ENCODE assay signal across 9 cellular contexts in the genomic region with DNA sequence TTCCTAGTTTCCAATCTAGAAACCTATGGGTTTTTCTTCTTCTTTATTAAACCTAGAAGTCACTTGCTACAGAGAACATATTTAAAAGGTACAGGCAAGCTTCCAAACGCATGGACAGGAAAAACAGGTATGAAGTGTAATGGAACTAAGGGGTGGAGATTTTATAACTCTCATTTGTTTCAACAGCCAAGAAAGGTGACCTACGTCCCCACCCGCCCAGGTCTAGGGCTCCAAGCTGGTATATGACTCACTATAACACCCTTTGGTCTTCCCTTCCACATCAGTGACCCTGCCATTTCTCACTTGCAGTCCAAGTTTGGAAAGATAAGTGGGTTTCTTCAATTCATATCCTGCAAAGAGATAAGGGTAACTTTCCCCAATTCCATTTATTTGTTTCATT. TPM values are rescaled to one million over a fixed set of nuclear protein-coding genes. Genes with fewer than 3 reads are reported as not detected.
DNase-seq lines count a peak whose midpoint lies in the region; ATAC-seq, FAIRE-seq and TF ChIP-seq lines count a peak whose summit lies in the region.
"Had no signal": no experiment of that assay in that cellular context is flagged by ENCODE, and none has a peak within 500 bp of the region (broad histone marks: within the 10 kb centered on the region; RNA-seq: fewer than 3 reads in every experiment).

No MANE protein-coding gene starts in this region.

- H3K4ac ChIP-seq in mesenchymal stem cell (ENCODE audit: low read depth in 1 of 2, low read length in 2 of 2): no peak overlapping the region

- H3K4me1 Mint-ChIP-seq in activated CD4-positive, alpha-beta T cell treated with anti-CD3 and anti-CD28 coated beads for 36 hours: peaks cover 14% of the 10 kb centered on the region
- H3K4me1 Mint-ChIP-seq in CD4-positive, alpha-beta memory T cell: peaks cover 6 to 9% (median 8%) of the 10 kb centered on the region in 4 donors

- no peaks in the 10 kb centered on the region for H3K9me1 ChIP-seq in K562 (ENCODE audit: control insufficient read depth, insufficient read depth, low read length)

- H3K4me3 ChIP-seq in A549 (no peak overlapping the region), HUES48 (ENCODE audit: low read depth, low read length) (no peak overlapping the region), K562 (no peak overlapping the region), mesenchymal stem cell (ENCODE audit: insufficient read depth in 1 of 2, low read depth in 1 of 2, low read length in 2 of 2) (no peak overlapping the region)
- no peak overlapping the region for H3K4me3 ChIP-seq in CD4-positive, alpha-beta memory T cell (ENCODE audit: low read length in 2 of 2)

- H3K4me1 ChIP-seq in A549 (peaks cover 24% of the 10 kb centered on the region), HUES48 (ENCODE audit: control insufficient read depth, insufficient read depth, low read length) (peaks cover 28% of the 10 kb centered on the region), K562 (replicated peaks in 1 of 2; ENCODE audit: control insufficient read depth in 2 of 2, insufficient read depth in 2 of 2, low read length in 2 of 2) (peaks cover 14 to 20% of the 10 kb centered on the region in 2 experiments; a peak in 3 of 5 replicates), mesenchymal stem cell (ENCODE audit: control insufficient read depth, insufficient read depth, low read depth, low read length) (peaks cover 11% of the 10 kb centered on the region)
- no peaks in the 10 kb centered on the region for H3K4me1 ChIP-seq in CD4-positive, alpha-beta memory T cell (ENCODE audit: insufficient read depth, low read length)

- no peak overlapping the region for H3K18ac ChIP-seq in mesenchymal stem cell (ENCODE audit: low read depth in 1 of 2, low read length in 2 of 2)

- no peak overlapping the region for H3K27ac Mint-ChIP-seq in activated CD4-positive, alpha-beta T cell treated with anti-CD3 and anti-CD28 coated beads for 36 hours
- no peak overlapping the region for H3K27ac Mint-ChIP-seq in CD4-positive, alpha-beta memory T cell

- H2AFZ ChIP-seq in K562 (ENCODE audit: low read depth, low read length): peak overlapping the region; percentile 75
- no peak overlapping the region for H2AFZ ChIP-seq in mesenchymal stem cell (ENCODE audit: low read depth, low read length)

- DNase-seq in A549 (ENCODE audit: low read depth in 1 of 2, low spot score in 1 of 2): no peak
- peak; percentile 44 to 74 (median 59) for DNase-seq in K562 (ENCODE audit: extremely low read depth in 1 of 4, low spot score in 3 of 4)
- no peak for DNase-seq in mesenchymal stem cell
- no peak for DNase-seq in activated CD4-positive, alpha-beta T cell treated with anti-CD3 and anti-CD28 coated beads for 36 hours
- DNase-seq in NCI-H524 treated with DMSO at 0.1 percent for 48 hours (lab: John Stamatoyannopoulos, UW): no peak
- no peak for DNase-seq in CD4-positive, alpha-beta memory T cell
- DNase-seq in cerebellar nuclear complex (lab: John Stamatoyannopoulos, UW): no peak

- TF ChIP-seq CTCF in A549 (IDR thresholded peaks at IDR 0.05) (no peak), K562 (IDR thresholded peaks at IDR 0.05 in 2 of 3, conservative IDR thresholded peaks at IDR 0.05 in 1 of 3; ENCODE audit: insufficient read depth in 2 of 3, low read depth in 1 of 3, low read length in 3 of 3) (no peak)

- TF ChIP-seq EP300 in A549 (IDR thresholded peaks at IDR 0.05): no peak
- no peak for TF ChIP-seq EP300 in K562 (IDR thresholded peaks at IDR 0.05; ENCODE audit: low read length)

- H3K36me3 ChIP-seq in HUES48 (ENCODE audit: control insufficient read depth, insufficient read depth, low read length) (no peaks in the 10 kb centered on the region), K562 (ENCODE audit: control insufficient read depth, insufficient read depth, low read length) (no peaks in the 10 kb centered on the region), mesenchymal stem cell (ENCODE audit: control insufficient read depth in 1 of 2, insufficient read depth in 2 of 2, low read depth in 1 of 2, low read length in 2 of 2) (no peaks in the 10 kb centered on the region)
- H3K36me3 ChIP-seq in CD4-positive, alpha-beta memory T cell (ENCODE audit: insufficient read depth, low read length): no peaks in the 10 kb centered on the region

- no peak overlapping the region for H2BK120ac ChIP-seq in mesenchymal stem cell (ENCODE audit: low read depth, low read length)

- H3K9me3 ChIP-seq in A549: no peaks in the 10 kb centered on the region
- no peaks in the 10 kb centered on the region for H3K9me3 ChIP-seq in HUES48 (ENCODE audit: control insufficient read depth, insufficient read depth, low read length)
- H3K9me3 ChIP-seq in K562 (replicated peaks; ENCODE audit: control insufficient read depth, insufficient read depth, low read depth, low read length): 0 out of 2 replicates have a peak, but pooled peaks cover 2% of the 10 kb centered on the region
- H3K9me3 ChIP-seq in mesenchymal stem cell (ENCODE audit: control insufficient read depth, low read length): no peaks in the 10 kb centered on the region
- no peaks in the 10 kb centered on the region for H3K9me3 ChIP-seq in CD4-positive, alpha-beta memory T cell (ENCODE audit: control insufficient read depth in 1 of 2, low read length in 2 of 2)

- no peak overlapping the region for H4K8ac ChIP-seq in mesenchymal stem cell (ENCODE audit: low read length)

- no peak overlapping the region for H2BK15ac ChIP-seq in mesenchymal stem cell (ENCODE audit: low read depth, poor library complexity, severe bottlenecking)

- TF ChIP-seq POLR2A in A549 (IDR thresholded peaks at IDR 0.05; ENCODE audit: low read length): no peak
- no peak for TF ChIP-seq POLR2A in K562 (conservative IDR thresholded peaks at IDR 0.05)

- intact Hi-C loops in K562 (cut with micrococcal nuclease): loop anchor here (1.0 to 5.0 kb wide), 2 partner anchors 59 to 206 kb away; a partner anchor contains a TSS
- intact Hi-C loops in activated CD4-positive, alpha-beta T cell treated with anti-CD3 and anti-CD28 coated beads for 36 hours (cut with DNase I, micrococcal nuclease): loop anchor here in 1 of 2 experiments (5.0 kb wide), 1 partner anchor 96 kb away; no protein-coding TSS in a partner anchor
- intact Hi-C loops in CD4-positive, alpha-beta memory T cell (cut with micrococcal nuclease): loop anchor here (5.0 kb wide), 2 partner anchors 61 to 206 kb away; a partner anchor contains a TSS

- FAIRE-seq in A549 (lab: Jason Lieb, UNC): no peak
- FAIRE-seq in K562 (lab: Jason Lieb, UNC): peak; percentile 56

- BruUV-seq in K562 (replicated peaks; lab: Mats Ljungman, UMichigan): no TSS peak

- TF ChIP-seq RAD21 in A549 (conservative IDR thresholded peaks at IDR 0.05 in 1 of 2, IDR thresholded peaks at IDR 0.05 in 1 of 2) (no peak), K562 (CRISPR knock-in tag; conservative IDR thresholded peaks at IDR 0.05 in 1 of 2, IDR thresholded peaks at IDR 0.05 in 1 of 2) (no peak)

- H4K20me1 ChIP-seq in K562 (replicated peaks; ENCODE audit: control insufficient read depth, insufficient read depth, low read length): no peaks in the 10 kb centered on the region

- H3K9me3 Mint-ChIP-seq in activated CD4-positive, alpha-beta T cell treated with anti-CD3 and anti-CD28 coated beads for 36 hours (ENCODE audit: low read depth): no peaks in the 10 kb centered on the region
- H3K9me3 Mint-ChIP-seq in CD4-positive, alpha-beta memory T cell: no peaks in the 10 kb centered on the region
- H3K9me3 Mint-ChIP-seq: activated naive CD8-positive, alpha-beta T cell treated with anti-CD3 and anti-CD28 coated beads for 36 hours had no signal

- ATAC-seq in A549: peak; percentile 19 to 77; a peak in 3 of 6 replicates
- peak; percentile 87 for ATAC-seq in K562
- no peak for ATAC-seq in activated CD4-positive, alpha-beta T cell treated with anti-CD3 and anti-CD28 coated beads for 36 hours

- no peaks in the 10 kb centered on the region for H3K79me1 ChIP-seq in mesenchymal stem cell (replicated peaks; ENCODE audit: low read length, poor library complexity, severe bottlenecking)

- H3K79me2 ChIP-seq in K562 (ENCODE audit: control insufficient read depth, insufficient read depth, low read length): no peaks in the 10 kb centered on the region

- peak overlapping the region; percentile 44 to 67; a peak in 5 of 6 replicates for H3K27ac ChIP-seq in A549
- peak overlapping the region; percentile 57 for H3K27ac ChIP-seq in HUES48 (ENCODE audit: low read depth, low read length)
- peak overlapping the region; percentile 60 for H3K27ac ChIP-seq in K562 (ENCODE audit: extremely low read depth, low read depth, low read length)
- peak overlapping the region; percentile 26 for H3K27ac ChIP-seq in mesenchymal stem cell (ENCODE audit: low read length, poor library complexity, severe bottlenecking)
- H3K27ac ChIP-seq in CD4-positive, alpha-beta memory T cell (ENCODE audit: low read depth, low read length): no peak overlapping the region

- no peaks in the 10 kb centered on the region for H3K36me3 Mint-ChIP-seq in activated CD4-positive, alpha-beta T cell treated with anti-CD3 and anti-CD28 coated beads for 36 hours (ENCODE audit: low read depth)
- H3K36me3 Mint-ChIP-seq in CD4-positive, alpha-beta memory T cell: no peaks in the 10 kb centered on the region
- H3K36me3 Mint-ChIP-seq: activated naive CD8-positive, alpha-beta T cell treated with anti-CD3 and anti-CD28 coated beads for 36 hours had no signal

- in situ Hi-C loops in K562 (cut with MboI): no loop called here

- H3K27me3 Mint-ChIP-seq in activated CD4-positive, alpha-beta T cell treated with anti-CD3 and anti-CD28 coated beads for 36 hours: peaks cover 2% of the 10 kb centered on the region
- peaks cover 3 to 10% of the 10 kb centered on the region in 2 donors for H3K27me3 Mint-ChIP-seq in CD4-positive, alpha-beta memory T cell
- H3K27me3 Mint-ChIP-seq: activated naive CD8-positive, alpha-beta T cell treated with anti-CD3 and anti-CD28 coated beads for 36 hours had no signal

- H3K23ac ChIP-seq in mesenchymal stem cell (ENCODE audit: low read length in 2 of 2): no peak overlapping the region

- no peak overlapping the region for H3K4me3 Mint-ChIP-seq in activated CD4-positive, alpha-beta T cell treated with anti-CD3 and anti-CD28 coated beads for 36 hours
- peak overlapping the region in 1 of 8 donors; percentile 3 for H3K4me3 Mint-ChIP-seq in CD4-positive, alpha-beta memory T cell

- H2BK5ac ChIP-seq in mesenchymal stem cell (ENCODE audit: low read depth, low read length, poor library complexity, severe bottlenecking): no peak overlapping the region

- POLR2A ChIA-PET in A549 (lab: Yijun Ruan, JAX) (interaction anchor here (0.9 to 1.2 kb wide), 2 partner anchors 28 to 59 kb away, joined by 3 read pairs; a partner anchor contains a TSS), K562 (lab: Yijun Ruan, JAX) (interaction anchor here (1.0 to 1.5 kb wide), 2 partner anchors 15 to 28 kb away, joined by 5 to 6 read pairs; a partner anchor contains a TSS)
- POLR2A ChIA-PET in activated CD4-positive, alpha-beta T cell treated with anti-CD3 and anti-CD28 coated beads for 36 hours (lab: Charles Lee): no interaction called here
- POLR2A ChIA-PET in CD4-positive, alpha-beta memory T cell (lab: Charles Lee; ENCODE audit: partially characterized antibody): interaction anchor here (2.2 kb wide), 1 partner anchor 28 kb away, joined by 9 read pairs; a partner anchor contains a TSS

- H3K14ac ChIP-seq in mesenchymal stem cell (ENCODE audit: low read length in 2 of 2): no peak overlapping the region

- H3K9ac ChIP-seq in HUES48 (ENCODE audit: low read depth, low read length) (no peak overlapping the region), K562 (ENCODE audit: insufficient read depth in 1 of 2, low read depth in 2 of 2, low read length in 2 of 2) (peak overlapping the region in 1 of 2 experiments; percentile 36; a peak in 2 of 4 replicates), mesenchymal stem cell (ENCODE audit: low read length) (no peak overlapping the region)

- H3K27me3 ChIP-seq in HUES48 (ENCODE audit: control insufficient read depth, insufficient read depth, low read length): no peaks in the 10 kb centered on the region
- no peaks in the 10 kb centered on the region for H3K27me3 ChIP-seq in K562 (ENCODE audit: control insufficient read depth in 2 of 2, insufficient read depth in 2 of 2, low read length in 2 of 2)
- H3K27me3 ChIP-seq in mesenchymal stem cell (ENCODE audit: control insufficient read depth in 1 of 2, insufficient read depth in 1 of 2, low read length in 2 of 2): peaks cover 0 to 21% of the 10 kb centered on the region in 2 experiments
- H3K27me3 ChIP-seq in CD4-positive, alpha-beta memory T cell (ENCODE audit: insufficient read depth, low read length): no peaks in the 10 kb centered on the region

- peak overlapping the region; percentile 48 for H3K4me2 ChIP-seq in A549
- H3K4me2 ChIP-seq in K562 (ENCODE audit: insufficient read depth, low read length): peak overlapping the region; percentile 70
- no peak overlapping the region for H3K4me2 ChIP-seq in mesenchymal stem cell (ENCODE audit: low read length, poor library complexity, severe bottlenecking)

- H2BK12ac ChIP-seq in mesenchymal stem cell (ENCODE audit: low read length in 2 of 2): no peak overlapping the region

- no peak overlapping the region for H2AK5ac ChIP-seq in mesenchymal stem cell (ENCODE audit: low read length, severe bottlenecking)

- WGBS in A549 (ENCODE audit: missing lambda C conversion rate): 35% methylated on average over 3 of the region's 3 CpGs
- WGBS in K562 (ENCODE audit: insufficient coverage, low coverage, missing lambda C conversion rate): 0% methylated on average over 3 of the region's 3 CpGs
- WGBS in mesenchymal stem cell: 100% methylated on average over 1 of the region's 3 CpGs

- CTCF ChIA-PET in A549 (lab: Yijun Ruan, JAX) (interaction anchor here (0.6 to 5.8 kb wide), 20 partner anchors 14 to 151 kb away, joined by 3 to 50 read pairs (median 4); no protein-coding TSS in a partner anchor), K562 (lab: Yijun Ruan, JAX; ENCODE audit: low intra/inter-chr PET ratio) (interaction anchor here (0.8 kb wide), 2 partner anchors 22 to 31 kb away, joined by 3 read pairs; no protein-coding TSS in a partner anchor)
- CTCF ChIA-PET in activated CD4-positive, alpha-beta T cell treated with anti-CD3 and anti-CD28 coated beads for 36 hours (lab: Charles Lee): interaction anchor here (0.6 to 3.7 kb wide), 20 partner anchors 11 to 250 kb away, joined by 3 to 27 read pairs (median 4); a partner anchor contains a TSS
- CTCF ChIA-PET in CD4-positive, alpha-beta memory T cell (lab: Charles Lee; ENCODE audit: partially characterized antibody): interaction anchor here (0.7 to 4.3 kb wide), 11 partner anchors 12 to 204 kb away, joined by 3 to 28 read pairs (median 5); a partner anchor contains a TSS

- no peak overlapping the region for H4K91ac ChIP-seq in mesenchymal stem cell (ENCODE audit: low read length)

RNA-seq across cellular contexts. Expression of a gene that starts 6.0 kb away (rescaled TPM):
- polyA plus RNA-seq in A549 (2011; rRNA removed) (34.9 and 38.9 TPM in 2 replicates), A549 (2017; fragmentation: RNase III; extraction: RNeasy Plus Mini Kit Qiagen cat#74134 plus additional on column Dnase treatment) (6.9 to 8.7 TPM (median 7.8 TPM) in 3 replicates), K562 (2011; rRNA removed) (1.4 and 1.7 TPM in 2 replicates), K562 (2014; fragmentation: Illumina TruSeq; extraction: Trizol) (1.2 and 1.3 TPM in 2 replicates), K562 (2014; fragmentation: Nextera tagmentation; extraction: Ambion mirVana) (1 to 10 TPM in 1 of 2 experiments, under 1 TPM in 1; 0.80 to 1.8 TPM), K562 (2014; rRNA removed) (0.46 and 1.2 TPM in 2 replicates)
- polyA plus RNA-seq in A549 (2012; cell fraction: cytosol; rRNA removed): 3.9 and 4.6 TPM in 2 replicates
- 3.7 and 4.4 TPM in 2 replicates for polyA plus RNA-seq in A549 (2012; cell fraction: nucleus; rRNA removed)
- 26.1 and 26.6 TPM in 2 replicates for polyA minus RNA-seq in A549 (2011; rRNA and poly(A)+ RNA removed)
- 2.5 and 5.5 TPM in 2 replicates for total RNA-seq in K562 (2011; cell fraction: chromatin; rRNA removed; ENCODE audit: low replicate concordance)
- total RNA-seq in K562 (2011; cell fraction: nucleolus; rRNA removed): 2.2 and 3.7 TPM in 2 replicates
- 3.2 and 3.4 TPM in 2 replicates for total RNA-seq in K562 (2011; cell fraction: nucleoplasm; rRNA removed)
- total RNA-seq in K562 (2014; rRNA removed) (0.73 and 1.3 TPM in 2 replicates), K562 (2014; rRNA removed; fragmentation: Illumina TruSeq; extraction: Trizol) (0.86 and 1.3 TPM in 2 replicates), K562 (2015; rRNA removed; fragmentation: Illumina TruSeq; extraction: Trizol) (0.60 and 1.5 TPM in 2 replicates), K562 (2021) (1.3 TPM in 2 replicates)
- 0.63 and 0.71 TPM in 2 replicates for polyA plus RNA-seq in K562 (2011; cell fraction: cytosol; rRNA removed)
- polyA plus RNA-seq in K562 (2011; cell fraction: nucleus; rRNA removed): 0.49 and 0.51 TPM in 2 replicates
- 0.70 and 1.6 TPM in 2 replicates for polyA plus RNA-seq in K562 (2012)
- polyA minus RNA-seq in K562 (2011; rRNA and poly(A)+ RNA removed): 1.4 and 2.4 TPM in 2 replicates
- 0.95 and 5.0 TPM in 2 replicates for polyA minus RNA-seq in K562 (2011; cell fraction: cytosol; rRNA and poly(A)+ RNA removed)
- polyA minus RNA-seq in K562 (2011; cell fraction: nucleus; rRNA and poly(A)+ RNA removed): 0.27 and 0.44 TPM in 2 replicates
- 0.01 TPM for polyA plus RNA-seq in mesenchymal stem cell (2013, experiment 1 of 2)
- polyA plus RNA-seq in mesenchymal stem cell (2013, experiment 2 of 2): not detected
- not detected for total RNA-seq in activated CD4-positive, alpha-beta T cell treated with anti-CD3 and anti-CD28 coated beads for 36 hours
- total RNA-seq in CD4-positive, alpha-beta memory T cell: not detected
- not detected for polyA plus RNA-seq in CD4-positive, alpha-beta memory T cell
- total RNA-seq: activated naive CD8-positive, alpha-beta T cell treated with anti-CD3 and anti-CD28 coated beads for 36 hours had no signal

RNA-seq across cellular contexts. Expression of a gene that starts 27.7 kb away (rescaled TPM):
- 16.3 and 22.4 TPM in 2 replicates for polyA plus RNA-seq in A549 (2011; rRNA removed)
- 3.1 TPM in 2 replicates for polyA plus RNA-seq in A549 (2012; cell fraction: cytosol; rRNA removed)
- polyA plus RNA-seq in A549 (2012; cell fraction: nucleus; rRNA removed): 1.5 and 2.7 TPM in 2 replicates
- 18.1 to 22.7 TPM (median 19.7 TPM) in 3 replicates for polyA plus RNA-seq in A549 (2017; fragmentation: RNase III; extraction: RNeasy Plus Mini Kit Qiagen cat#74134 plus additional on column Dnase treatment)
- polyA minus RNA-seq in A549 (2011; rRNA and poly(A)+ RNA removed): 5.0 and 5.9 TPM in 2 replicates
- 18.1 and 65.2 TPM in 2 replicates for total RNA-seq in K562 (2011; cell fraction: chromatin; rRNA removed; ENCODE audit: low replicate concordance)
- total RNA-seq in K562 (2011; cell fraction: nucleolus; rRNA removed): 9.0 and 9.1 TPM in 2 replicates
- total RNA-seq in K562 (2011; cell fraction: nucleoplasm; rRNA removed): 20.3 and 21.5 TPM in 2 replicates
- total RNA-seq in K562 (2014; rRNA removed): 34.9 and 54.4 TPM in 2 replicates
- total RNA-seq in K562 (2014; rRNA removed; fragmentation: Illumina TruSeq; extraction: Trizol): 48.8 and 57.6 TPM in 2 replicates
- total RNA-seq in K562 (2015; rRNA removed; fragmentation: Illumina TruSeq; extraction: Trizol): 58.3 and 67.1 TPM in 2 replicates
- total RNA-seq in K562 (2021): 39.6 and 41.1 TPM in 2 replicates
- polyA plus RNA-seq in K562 (2011; rRNA removed): 18.0 and 20.8 TPM in 2 replicates
- polyA plus RNA-seq in K562 (2011; cell fraction: cytosol; rRNA removed): 4.4 and 8.2 TPM in 2 replicates
- polyA plus RNA-seq in K562 (2011; cell fraction: nucleus; rRNA removed): 6.3 and 9.4 TPM in 2 replicates
- 22.2 and 28.9 TPM in 2 replicates for polyA plus RNA-seq in K562 (2012)
- polyA plus RNA-seq in K562 (2014; fragmentation: Illumina TruSeq; extraction: Trizol): 37.2 and 50.0 TPM in 2 replicates
- polyA plus RNA-seq in K562 (2014; fragmentation: Nextera tagmentation; extraction: Ambion mirVana): 10 to 100 TPM; 11.8 to 17.8 TPM
- 31.6 and 33.2 TPM in 2 replicates for polyA plus RNA-seq in K562 (2014; rRNA removed)
- polyA minus RNA-seq in K562 (2011; rRNA and poly(A)+ RNA removed): 29.4 and 33.3 TPM in 2 replicates
- polyA minus RNA-seq in K562 (2011; cell fraction: cytosol; rRNA and poly(A)+ RNA removed): 14.7 and 18.3 TPM in 2 replicates
- polyA minus RNA-seq in K562 (2011; cell fraction: nucleus; rRNA and poly(A)+ RNA removed): 5.7 and 8.9 TPM in 2 replicates
- polyA plus RNA-seq in mesenchymal stem cell (2013, experiment 1 of 2): 24.9 TPM
- polyA plus RNA-seq in mesenchymal stem cell (2013, experiment 2 of 2): 24.3 TPM
- 10 to 100 TPM; 23.2 to 24.6 TPM for total RNA-seq in activated CD4-positive, alpha-beta T cell treated with anti-CD3 and anti-CD28 coated beads for 36 hours
- 10 to 100 TPM; 46.0 to 54.3 TPM for total RNA-seq in CD4-positive, alpha-beta memory T cell
- 10 to 100 TPM; 11.5 to 20.2 TPM for polyA plus RNA-seq in CD4-positive, alpha-beta memory T cell

RNA-seq across cellular contexts. Expression of a gene that starts 59.6 kb away (rescaled TPM):
- polyA plus RNA-seq in A549 (2011; rRNA removed): 31.3 and 36.3 TPM in 2 replicates
- 16.0 and 21.9 TPM in 2 replicates for polyA plus RNA-seq in A549 (2012; cell fraction: cytosol; rRNA removed)
- 12.8 and 27.9 TPM in 2 replicates for polyA plus RNA-seq in A549 (2012; cell fraction: nucleus; rRNA removed)
- polyA plus RNA-seq in A549 (2017; fragmentation: RNase III; extraction: RNeasy Plus Mini Kit Qiagen cat#74134 plus additional on column Dnase treatment): 16.0 to 16.6 TPM (median 16.6 TPM) in 3 replicates
- polyA minus RNA-seq in A549 (2011; rRNA and poly(A)+ RNA removed): 17.4 and 20.6 TPM in 2 replicates
- 137 and 152 TPM in 2 replicates for total RNA-seq in K562 (2011; cell fraction: chromatin; rRNA removed; ENCODE audit: low replicate concordance)
- 103 and 106 TPM in 2 replicates for total RNA-seq in K562 (2011; cell fraction: nucleolus; rRNA removed)
- total RNA-seq in K562 (2011; cell fraction: nucleoplasm; rRNA removed): 145 and 197 TPM in 2 replicates
- 22.5 and 27.6 TPM in 2 replicates for total RNA-seq in K562 (2014; rRNA removed)
- 31.5 and 34.0 TPM in 2 replicates for total RNA-seq in K562 (2014; rRNA removed; fragmentation: Illumina TruSeq; extraction: Trizol)
- 30.1 and 30.7 TPM in 2 replicates for total RNA-seq in K562 (2015; rRNA removed; fragmentation: Illumina TruSeq; extraction: Trizol)
- 32.3 and 33.8 TPM in 2 replicates for total RNA-seq in K562 (2021)
- polyA plus RNA-seq in K562 (2011; rRNA removed): 59.3 and 65.9 TPM in 2 replicates
- polyA plus RNA-seq in K562 (2011; cell fraction: cytosol; rRNA removed): 63.8 and 82.9 TPM in 2 replicates
- polyA plus RNA-seq in K562 (2011; cell fraction: nucleus; rRNA removed): 41.1 and 62.8 TPM in 2 replicates
- polyA plus RNA-seq in K562 (2012): 28.5 and 32.6 TPM in 2 replicates
- 36.3 and 39.9 TPM in 2 replicates for polyA plus RNA-seq in K562 (2014; fragmentation: Illumina TruSeq; extraction: Trizol)
- polyA plus RNA-seq in K562 (2014; fragmentation: Nextera tagmentation; extraction: Ambion mirVana): 10 to 100 TPM; 23.1 to 30.6 TPM
- 36.2 and 39.6 TPM in 2 replicates for polyA plus RNA-seq in K562 (2014; rRNA removed)
- 80.5 and 81.1 TPM in 2 replicates for polyA minus RNA-seq in K562 (2011; rRNA and poly(A)+ RNA removed)
- 21.2 and 29.0 TPM in 2 replicates for polyA minus RNA-seq in K562 (2011; cell fraction: cytosol; rRNA and poly(A)+ RNA removed)
- polyA minus RNA-seq in K562 (2011; cell fraction: nucleus; rRNA and poly(A)+ RNA removed): 27.1 and 43.7 TPM in 2 replicates
- polyA plus RNA-seq in mesenchymal stem cell (2013, experiment 1 of 2): 16.1 TPM
- 16.4 TPM for polyA plus RNA-seq in mesenchymal stem cell (2013, experiment 2 of 2)
- total RNA-seq in activated CD4-positive, alpha-beta T cell treated with anti-CD3 and anti-CD28 coated beads for 36 hours: 10 to 100 TPM; 19.6 to 21.6 TPM
- 10 to 100 TPM; 26.5 to 28.0 TPM for total RNA-seq in CD4-positive, alpha-beta memory T cell
- polyA plus RNA-seq in CD4-positive, alpha-beta memory T cell: 10 to 100 TPM; 22.2 to 23.6 TPM

Comparison
In these comparisons a context has a peak if more than half of its experiments do, and no peak if none do; other contexts are left out.
1. DNase-seq: peak in K562 (4 of 4); none in A549 (0 of 2), mesenchymal stem cell (single experiment), activated CD4-positive, alpha-beta T cell treated with anti-CD3 and anti-CD28 coated beads for 36 hours (single experiment), NCI-H524 treated with DMSO at 0.1 percent for 48 hours (single experiment), CD4-positive, alpha-beta memory T cell (0 of 5) and cerebellar nuclear complex (0 of 2).